23 cellular contexts compared by ENCODE assay signal in genomic region chr1:209710098-209710497, GRCh38. TPM values are rescaled to one million over a fixed set of nuclear protein-coding genes. Genes with fewer than 3 reads are reported as not detected.
DNase-seq lines count a peak whose midpoint lies in the region; ATAC-seq, FAIRE-seq and TF ChIP-seq lines count a peak whose summit lies in the region.
"Had no signal": no experiment of that assay in that cellular context is flagged by ENCODE, and none has a peak within 500 bp of the region (broad histone marks: within the 10 kb centered on the region; RNA-seq: fewer than 3 reads in every experiment).

No MANE protein-coding gene starts in this region.

- no peak overlapping the region for H3K4me3 Mint-ChIP-seq in activated CD8-positive, alpha-beta T cell treated with anti-CD3 and anti-CD28 coated beads for 36 hours
- no peak overlapping the region for H3K4me3 Mint-ChIP-seq in activated CD8-positive, alpha-beta T cell treated with anti-CD3 and anti-CD28 coated beads, Interleukin-2, amount 10 ng/mL, durations not matched to agents 7 days and 5 days
- H3K4me3 Mint-ChIP-seq: H9 had no signal

- in situ Hi-C loops in GM12878 (cut with MboI): no loop called here

- H2AFZ ChIP-seq in GM12878 (ENCODE audit: control insufficient read depth, low read depth, low read length): no peak overlapping the region

- H3K27ac Mint-ChIP-seq in activated CD8-positive, alpha-beta T cell treated with anti-CD3 and anti-CD28 coated beads for 36 hours: peak overlapping the region; percentile 47
- no peak overlapping the region for H3K27ac Mint-ChIP-seq in activated CD8-positive, alpha-beta T cell treated with anti-CD3 and anti-CD28 coated beads, Interleukin-2, amount 10 ng/mL, durations not matched to agents 7 days and 5 days
- H3K27ac Mint-ChIP-seq: H9 had no signal

- H3K4me2 ChIP-seq in GM12878 (ENCODE audit: control insufficient read depth, insufficient read depth): no peak overlapping the region

- BruUV-seq in GM12878 (replicated peaks; lab: Mats Ljungman, UMichigan): no TSS peak

- no peaks in the 10 kb centered on the region for H3K9me3 ChIP-seq in GM12878 (replicated peaks; ENCODE audit: control insufficient read depth, insufficient read depth, low read length)
- H3K9me3 ChIP-seq: breast epithelium, Peyer's patch, transverse colon had no signal

- no peaks in the 10 kb centered on the region for H3K9me3 Mint-ChIP-seq in activated CD8-positive, alpha-beta T cell treated with anti-CD3 and anti-CD28 coated beads for 36 hours
- no peaks in the 10 kb centered on the region for H3K9me3 Mint-ChIP-seq in activated CD8-positive, alpha-beta T cell treated with anti-CD3 and anti-CD28 coated beads, Interleukin-2, amount 10 ng/mL, durations not matched to agents 7 days and 5 days (ENCODE audit: insufficient read depth)
- H3K9me3 Mint-ChIP-seq: H9 had no signal

- peak; percentile 74 for ATAC-seq in activated CD8-positive, alpha-beta T cell treated with anti-CD3 and anti-CD28 coated beads for 36 hours
- no peak for ATAC-seq in activated CD8-positive, alpha-beta T cell treated with anti-CD3 and anti-CD28 coated beads, Interleukin-2, amount 10 ng/mL, durations not matched to agents 7 days and 5 days
- ATAC-seq in GM19351 (IDR thresholded peaks at IDR 0.05; ENCODE audit: unreplicated experiment) (peak; percentile 81), GM12878 (peak; percentile 71)
- ATAC-seq: left colon, sciatic nerve had no signal

- TF ChIP-seq EP300 in GM12878 (IDR thresholded peaks at IDR 0.05; ENCODE audit: borderline replicate concordance in 1 of 2, control insufficient read depth in 1 of 2, low read depth in 2 of 2, low read length in 2 of 2): no peak

- no peak overlapping the region for H3K9ac ChIP-seq in GM12878 (ENCODE audit: control insufficient read depth, insufficient read depth, low read length)

- intact Hi-C loops in activated CD8-positive, alpha-beta T cell treated with anti-CD3 and anti-CD28 coated beads for 36 hours (cut with micrococcal nuclease): no loop called here
- intact Hi-C loops in GM12878 (cut with micrococcal nuclease; ENCODE audit: unreplicated experiment): no loop called here

- no peaks in the 10 kb centered on the region for H3K27me3 Mint-ChIP-seq in activated CD8-positive, alpha-beta T cell treated with anti-CD3 and anti-CD28 coated beads for 36 hours
- no peaks in the 10 kb centered on the region for H3K27me3 Mint-ChIP-seq in activated CD8-positive, alpha-beta T cell treated with anti-CD3 and anti-CD28 coated beads, Interleukin-2, amount 10 ng/mL, durations not matched to agents 7 days and 5 days (ENCODE audit: low read depth)

- RAD21 ChIA-PET in GM12878 (lab: Charles Lee; ENCODE audit: unreplicated experiment): no interaction called here

- SMC1A ChIA-PET in GM12878 (lab: Charles Lee; ENCODE audit: uncharacterized antibody, unreplicated experiment): no interaction called here

- WGBS in GM12878 (ENCODE audit: insufficient coverage, insufficient replicate concordance, low lambda C conversion rate, missing lambda C conversion rate): 4% methylated on average over 2 of the region's 2 CpGs

- H3K4me1 ChIP-seq in GM12878 (ENCODE audit: control insufficient read depth, insufficient read depth, low read length): no peaks in the 10 kb centered on the region
- H3K4me1 ChIP-seq: breast epithelium, Peyer's patch, transverse colon had no signal

- no peak for TF ChIP-seq POLR2A in GM12878 (IDR thresholded peaks at IDR 0.05; ENCODE audit: low read depth, low read length)

- no peak for FAIRE-seq in GM12878 (lab: Jason Lieb, UNC)
- FAIRE-seq: G401.6 had no signal

- no peaks in the 10 kb centered on the region for H3K79me2 ChIP-seq in GM12878 (ENCODE audit: control insufficient read depth, insufficient read depth, low read length)

- H3K4me1 Mint-ChIP-seq in activated CD8-positive, alpha-beta T cell treated with anti-CD3 and anti-CD28 coated beads for 36 hours (ENCODE audit: low read depth): peaks cover 35% of the 10 kb centered on the region
- peaks cover 4% of the 10 kb centered on the region for H3K4me1 Mint-ChIP-seq in activated CD8-positive, alpha-beta T cell treated with anti-CD3 and anti-CD28 coated beads, Interleukin-2, amount 10 ng/mL, durations not matched to agents 7 days and 5 days (ENCODE audit: low read depth)

- H3K36me3 Mint-ChIP-seq in activated CD8-positive, alpha-beta T cell treated with anti-CD3 and anti-CD28 coated beads for 36 hours (ENCODE audit: low read depth): no peaks in the 10 kb centered on the region
- H3K36me3 Mint-ChIP-seq in activated CD8-positive, alpha-beta T cell treated with anti-CD3 and anti-CD28 coated beads, Interleukin-2, amount 10 ng/mL, durations not matched to agents 7 days and 5 days (ENCODE audit: low read depth): no peaks in the 10 kb centered on the region

- DNase-seq in activated CD8-positive, alpha-beta T cell treated with anti-CD3 and anti-CD28 coated beads for 36 hours: peak; percentile 27
- DNase-seq in activated CD8-positive, alpha-beta T cell treated with anti-CD3 and anti-CD28 coated beads, Interleukin-2, amount 10 ng/mL, durations not matched to agents 7 days and 5 days: no peak
- DNase-seq in LHCN-M2 (ENCODE audit: low read depth): peak; percentile 10
- no peak for DNase-seq in GM12878 (ENCODE audit: low read depth, low spot score)
- no peak for DNase-seq in NCI-H69 (lab: John Stamatoyannopoulos, UW)
- no peak for DNase-seq in HK-2 (ENCODE audit: unreplicated experiment)
- DNase-seq in amygdala (lab: John Stamatoyannopoulos, UW): no peak
- DNase-seq: activated gamma-delta T cell; CD8-positive, alpha-beta memory T cell; H9; hypothalamus; KG1; left colon; NCI-H146; NCI-H524 treated with DMSO at 0.1 percent for 48 hours; Peyer's patch; stimulated activated CD4-positive, alpha-beta T cell treated with anti-CD3 and anti-CD28 coated beads, Interleukin-4, amount 100 ng/mL, for 1 hour; transverse colon had no signal

- no peak for TF ChIP-seq RAD21 in GM12878 (IDR thresholded peaks at IDR 0.05; ENCODE audit: insufficient read depth, low read depth, low read length)

- CTCF ChIA-PET in activated CD8-positive, alpha-beta T cell treated with anti-CD3 and anti-CD28 coated beads for 36 hours (lab: Charles Lee): no interaction called here
- CTCF ChIA-PET in activated CD8-positive, alpha-beta T cell treated with anti-CD3 and anti-CD28 coated beads, Interleukin-2, amount 10 ng/mL, durations not matched to agents 7 days and 5 days (lab: Charles Lee): no interaction called here
- CTCF ChIA-PET in GM12878 (lab: Yijun Ruan, JAX): interaction anchor here (0.6 kb wide), 1 partner anchor 35 kb away, joined by 3 read pairs; the partner anchor contains the start of gene G0S2

- no peak overlapping the region for H3K27ac ChIP-seq in GM12878 (ENCODE audit: control insufficient read depth, insufficient read depth)
- H3K27ac ChIP-seq: breast epithelium, Peyer's patch, transverse colon had no signal

- no peaks in the 10 kb centered on the region for H3K27me3 ChIP-seq in GM12878 (replicated peaks in 1 of 2; ENCODE audit: control insufficient read depth in 2 of 2, insufficient read depth in 2 of 2, low read length in 1 of 2)
- H3K27me3 ChIP-seq: breast epithelium, Peyer's patch, transverse colon had no signal

- no peak overlapping the region for H3K4me3 ChIP-seq in GM12878
- H3K4me3 ChIP-seq: breast epithelium, Peyer's patch, transverse colon had no signal

- no peak for TF ChIP-seq CTCF in activated CD8-positive, alpha-beta T cell treated with anti-CD3 and anti-CD28 coated beads for 36 hours (IDR thresholded peaks at IDR 0.05)
- TF ChIP-seq CTCF in GM12878 (IDR thresholded peaks at IDR 0.05 in 2 of 3, conservative IDR thresholded peaks at IDR 0.05 in 1 of 3; ENCODE audit: control insufficient read depth in 2 of 3, extremely low read depth in 1 of 3, insufficient read depth in 1 of 3, low read depth in 3 of 3, low read length in 3 of 3): no peak

- no peaks in the 10 kb centered on the region for H4K20me1 ChIP-seq in GM12878 (ENCODE audit: control insufficient read depth, insufficient read depth)

- POLR2A ChIA-PET in activated CD8-positive, alpha-beta T cell treated with anti-CD3 and anti-CD28 coated beads for 36 hours (lab: Charles Lee): interaction anchor here (1.5 kb wide), 1 partner anchor 27 kb away, joined by 5 read pairs; no protein-coding TSS in a partner anchor
- POLR2A ChIA-PET in activated CD8-positive, alpha-beta T cell treated with anti-CD3 and anti-CD28 coated beads, Interleukin-2, amount 10 ng/mL, durations not matched to agents 7 days and 5 days (lab: Charles Lee): no interaction called here
- POLR2A ChIA-PET in GM12878 (lab: Charles Lee): no interaction called here

- no peaks in the 10 kb centered on the region for H3K36me3 ChIP-seq in GM12878 (ENCODE audit: control insufficient read depth in 2 of 2, insufficient read depth in 2 of 2, low read length in 1 of 2)
- H3K36me3 ChIP-seq: breast epithelium, Peyer's patch, transverse colon had no signal

RNA-seq across cellular contexts. Expression of gene HSD11B1, which starts 5.5 kb away (rescaled TPM):
- total RNA-seq in activated CD8-positive, alpha-beta T cell treated with anti-CD3 and anti-CD28 coated beads for 36 hours: under 1 TPM; 0.47 to 0.59 TPM
- not detected for total RNA-seq in activated CD8-positive, alpha-beta T cell treated with anti-CD3 and anti-CD28 coated beads, Interleukin-2, amount 10 ng/mL, durations not matched to agents 7 days and 5 days
- total RNA-seq in LHCN-M2 (2014; rRNA removed) (not detected in 2 replicates), GM12878 (2014; rRNA removed) (not detected in 2 replicates), GM12878 (2014; rRNA removed; fragmentation: Illumina TruSeq; extraction: Trizol) (not detected in 2 replicates), GM12878 (2021) (not detected in 2 replicates)
- polyA plus RNA-seq in LHCN-M2 (2012): not detected
- not detected in 2 replicates for total RNA-seq in GM12878 (2013; cell fraction: nucleolus; rRNA removed)
- not detected for polyA plus RNA-seq in GM12878 (2011; ENCODE audit: low read depth)
- polyA plus RNA-seq in GM12878 (2011; rRNA removed) (0.10 and 0.15 TPM in 2 replicates), GM12878 (2014; fragmentation: Illumina TruSeq; extraction: Trizol) (not detected in 2 replicates), GM12878 (2014; fragmentation: Nextera tagmentation; extraction: Ambion mirVana) (under 1 TPM; 0.04 to 0.27 TPM), GM12878 (2014; rRNA removed) (0.05 TPM in 1 of 2 replicates, not detected in the other), GM12878 (2016; fragmentation: Nextera tagmentation; extraction: Ambion mirVana) (not detected)
- polyA plus RNA-seq in GM12878 (2011; cell fraction: cytosol; rRNA removed): 0.07 TPM in 1 of 2 replicates, not detected in the other
- 0.13 TPM in 1 of 2 replicates, not detected in the other for polyA plus RNA-seq in GM12878 (2011; cell fraction: nucleus; rRNA removed)
- polyA plus RNA-seq in GM12878 (2012): not detected in 2 replicates
- polyA minus RNA-seq in GM12878 (2011; rRNA and poly(A)+ RNA removed): 0.26 TPM in 1 of 2 replicates, not detected in the other
- not detected in 2 replicates for polyA minus RNA-seq in GM12878 (2011; cell fraction: cytosol; rRNA and poly(A)+ RNA removed)
- polyA minus RNA-seq in GM12878 (2011; cell fraction: nucleus; rRNA and poly(A)+ RNA removed): not detected in 2 replicates
- total RNA-seq: A673, H9 had no signal

RNA-seq across cellular contexts. Expression of gene G0S2, which starts 34.9 kb away (rescaled TPM):
- 1 to 10 TPM; 4.9 to 5.7 TPM for total RNA-seq in activated CD8-positive, alpha-beta T cell treated with anti-CD3 and anti-CD28 coated beads for 36 hours
- not detected for total RNA-seq in activated CD8-positive, alpha-beta T cell treated with anti-CD3 and anti-CD28 coated beads, Interleukin-2, amount 10 ng/mL, durations not matched to agents 7 days and 5 days
- total RNA-seq in LHCN-M2 (2014; rRNA removed) (0.77 and 1.0 TPM in 2 replicates), GM12878 (2014; rRNA removed) (0.22 and 0.34 TPM in 2 replicates), GM12878 (2014; rRNA removed; fragmentation: Illumina TruSeq; extraction: Trizol) (0.18 TPM in 1 of 2 replicates, not detected in the other), GM12878 (2021) (0.24 and 0.51 TPM in 2 replicates)
- 0.33 TPM for polyA plus RNA-seq in LHCN-M2 (2012)
- 0.69 TPM in 1 of 2 replicates, not detected in the other for total RNA-seq in GM12878 (2013; cell fraction: nucleolus; rRNA removed)
- not detected for polyA plus RNA-seq in GM12878 (2011; ENCODE audit: low read depth)
- polyA plus RNA-seq in GM12878 (2011; rRNA removed) (0.13 and 0.26 TPM in 2 replicates), GM12878 (2014; fragmentation: Illumina TruSeq; extraction: Trizol) (0.13 TPM in 1 of 2 replicates, not detected in the other), GM12878 (2014; fragmentation: Nextera tagmentation; extraction: Ambion mirVana) (under 1 TPM; 0.07 to 0.08 TPM), GM12878 (2014; rRNA removed) (0.26 TPM in 1 of 2 replicates, not detected in the other), GM12878 (2016; fragmentation: Nextera tagmentation; extraction: Ambion mirVana) (under 1 TPM; 0.20 to 0.48 TPM)
- polyA plus RNA-seq in GM12878 (2011; cell fraction: cytosol; rRNA removed): 0.31 and 0.32 TPM in 2 replicates
- 0.18 TPM in 1 of 2 replicates, not detected in the other for polyA plus RNA-seq in GM12878 (2011; cell fraction: nucleus; rRNA removed)
- 1.2 and 3.6 TPM in 2 replicates for polyA plus RNA-seq in GM12878 (2012)
- not detected in 2 replicates for polyA minus RNA-seq in GM12878 (2011; rRNA and poly(A)+ RNA removed)
- polyA minus RNA-seq in GM12878 (2011; cell fraction: cytosol; rRNA and poly(A)+ RNA removed): not detected in 2 replicates
- polyA minus RNA-seq in GM12878 (2011; cell fraction: nucleus; rRNA and poly(A)+ RNA removed): not detected in 2 replicates
- polyA plus RNA-seq: CD8-positive, alpha-beta memory T cell had no signal

RNA-seq across cellular contexts. Expression of gene TRAF3IP3, which starts 45.8 kb away (rescaled TPM):
- 100 to 1,000 TPM; 194 TPM for total RNA-seq in activated CD8-positive, alpha-beta T cell treated with anti-CD3 and anti-CD28 coated beads for 36 hours
- total RNA-seq in activated CD8-positive, alpha-beta T cell treated with anti-CD3 and anti-CD28 coated beads, Interleukin-2, amount 10 ng/mL, durations not matched to agents 7 days and 5 days: 100 to 1,000 TPM; 319 to 322 TPM
- total RNA-seq in LHCN-M2 (2014; rRNA removed) (not detected in 2 replicates), GM12878 (2014; rRNA removed) (57.0 and 61.6 TPM in 2 replicates), GM12878 (2014; rRNA removed; fragmentation: Illumina TruSeq; extraction: Trizol) (78.2 and 81.8 TPM in 2 replicates), GM12878 (2021) (62.6 and 67.5 TPM in 2 replicates)
- polyA plus RNA-seq in LHCN-M2 (2012): not detected
- total RNA-seq in GM12878 (2013; cell fraction: nucleolus; rRNA removed): 130 and 146 TPM in 2 replicates
- 53.6 TPM for polyA plus RNA-seq in GM12878 (2011; ENCODE audit: low read depth)
- polyA plus RNA-seq in GM12878 (2011; rRNA removed) (119 and 148 TPM in 2 replicates), GM12878 (2014; fragmentation: Illumina TruSeq; extraction: Trizol) (88.2 and 103 TPM in 2 replicates), GM12878 (2014; fragmentation: Nextera tagmentation; extraction: Ambion mirVana) (100 to 1,000 TPM; 117 to 121 TPM), GM12878 (2014; rRNA removed) (64.3 and 83.5 TPM in 2 replicates), GM12878 (2016; fragmentation: Nextera tagmentation; extraction: Ambion mirVana) (100 to 1,000 TPM; 105 to 115 TPM)
- polyA plus RNA-seq in GM12878 (2011; cell fraction: cytosol; rRNA removed): 74.9 and 86.1 TPM in 2 replicates
- 263 and 305 TPM in 2 replicates for polyA plus RNA-seq in GM12878 (2011; cell fraction: nucleus; rRNA removed)
- 66.3 and 74.1 TPM in 2 replicates for polyA plus RNA-seq in GM12878 (2012)
- 73.3 and 83.2 TPM in 2 replicates for polyA minus RNA-seq in GM12878 (2011; rRNA and poly(A)+ RNA removed)
- polyA minus RNA-seq in GM12878 (2011; cell fraction: cytosol; rRNA and poly(A)+ RNA removed): 22.2 and 25.5 TPM in 2 replicates
- 105 and 127 TPM in 2 replicates for polyA minus RNA-seq in GM12878 (2011; cell fraction: nucleus; rRNA and poly(A)+ RNA removed)
- total RNA-seq: H9 had no signal

RNA-seq across cellular contexts. Expression of gene LAMB3, which starts 57.9 kb away (rescaled TPM):
- under 1 TPM; 0.60 to 0.70 TPM for total RNA-seq in activated CD8-positive, alpha-beta T cell treated with anti-CD3 and anti-CD28 coated beads for 36 hours
- total RNA-seq in activated CD8-positive, alpha-beta T cell treated with anti-CD3 and anti-CD28 coated beads, Interleukin-2, amount 10 ng/mL, durations not matched to agents 7 days and 5 days: under 1 TPM; 0.78 to 0.84 TPM
- 3.8 and 5.3 TPM in 2 replicates for total RNA-seq in LHCN-M2 (2014; rRNA removed)
- 2.9 TPM for polyA plus RNA-seq in LHCN-M2 (2012)
- 1.8 and 2.5 TPM in 2 replicates for total RNA-seq in GM12878 (2013; cell fraction: nucleolus; rRNA removed)
- 0.11 and 1.2 TPM in 2 replicates for total RNA-seq in GM12878 (2014; rRNA removed)
- total RNA-seq in GM12878 (2014; rRNA removed; fragmentation: Illumina TruSeq; extraction: Trizol): 0.09 TPM in 2 replicates
- total RNA-seq in GM12878 (2021): 0.31 and 0.64 TPM in 2 replicates
- polyA plus RNA-seq in GM12878 (2011; ENCODE audit: low read depth): 0.14 TPM
- 0.92 and 1.8 TPM in 2 replicates for polyA plus RNA-seq in GM12878 (2011; rRNA removed)
- 2.2 and 2.6 TPM in 2 replicates for polyA plus RNA-seq in GM12878 (2011; cell fraction: cytosol; rRNA removed)
- 2.1 and 4.1 TPM in 2 replicates for polyA plus RNA-seq in GM12878 (2011; cell fraction: nucleus; rRNA removed)
- polyA plus RNA-seq in GM12878 (2012): 0.44 and 0.65 TPM in 2 replicates
- polyA plus RNA-seq in GM12878 (2014; fragmentation: Illumina TruSeq; extraction: Trizol): 0.04 TPM in 1 of 2 replicates, not detected in the other
- polyA plus RNA-seq in GM12878 (2014; fragmentation: Nextera tagmentation; extraction: Ambion mirVana): under 1 TPM in 1 of 2 experiments, not detected in 1; 0.04 TPM
- 0.10 and 0.25 TPM in 2 replicates for polyA plus RNA-seq in GM12878 (2014; rRNA removed)
- polyA plus RNA-seq in GM12878 (2016; fragmentation: Nextera tagmentation; extraction: Ambion mirVana): under 1 TPM; 0.10 to 0.19 TPM
- 1.6 and 2.9 TPM in 2 replicates for polyA minus RNA-seq in GM12878 (2011; rRNA and poly(A)+ RNA removed)
- polyA minus RNA-seq in GM12878 (2011; cell fraction: cytosol; rRNA and poly(A)+ RNA removed): 2.3 and 2.5 TPM in 2 replicates
- polyA minus RNA-seq in GM12878 (2011; cell fraction: nucleus; rRNA and poly(A)+ RNA removed): 2.1 and 2.7 TPM in 2 replicates

Comparison
In these comparisons a context has a peak if more than half of its experiments do, and no peak if none do; other contexts are left out.
1. DNase-seq: peak in activated CD8-positive, alpha-beta T cell treated with anti-CD3 and anti-CD28 coated beads for 36 hours (single experiment) and LHCN-M2 (single experiment); none in activated CD8-positive, alpha-beta T cell treated with anti-CD3 and anti-CD28 coated beads, Interleukin-2, amount 10 ng/mL, durations not matched to agents 7 days and 5 days (single experiment), GM12878 (single experiment), NCI-H69 (single experiment), HK-2 (single experiment) and amygdala (0 of 56).
2. RNA of gene TRAF3IP3, which starts 45.8 kb away (total RNA-seq): 319 to 322 TPM in activated CD8-positive, alpha-beta T cell treated with anti-CD3 and anti-CD28 coated beads, Interleukin-2, amount 10 ng/mL, durations not matched to agents 7 days and 5 days, 194 TPM in activated CD8-positive, alpha-beta T cell treated with anti-CD3 and anti-CD28 coated beads for 36 hours and 57.0 to 146 TPM in GM12878; not detected in LHCN-M2; every median in the first group is over 10 times any median in the second.